In genomic region chr1:156435551-156436318, GRCh38 we compare ENCODE assay signal across 8 cellular contexts.
DNase-seq lines count a peak whose midpoint lies in the region; ATAC-seq and TF ChIP-seq lines count a peak whose summit lies in the region.

No MANE protein-coding gene starts in this region.

- TF ChIP-seq EP300 in gastroesophageal sphincter (IDR thresholded peaks at IDR 0.05): no peak

- H3K9me3 ChIP-seq in cardiac muscle cell (ENCODE audit: low read depth) (no peaks in the 10 kb centered on the region), mucosa of descending colon (no peaks in the 10 kb centered on the region), aorta (ENCODE audit: control insufficient read depth, low read length) (no peaks in the 10 kb centered on the region), gastroesophageal sphincter (no peaks in the 10 kb centered on the region)

- H3K4me3 ChIP-seq in cardiac muscle cell: peak overlapping the region; percentile 18
- no peak overlapping the region for H3K4me3 ChIP-seq in mucosa of descending colon
- peak overlapping the region; percentile 31 to 39 for H3K4me3 ChIP-seq in aorta (ENCODE audit: low read length in 2 of 2)
- peak overlapping the region in 1 of 2 donors; percentile 46 for H3K4me3 ChIP-seq in gastroesophageal sphincter

- DNase-seq in cardiac muscle cell (ENCODE audit: low read depth in 1 of 2, low spot score in 1 of 2) (peak; percentile 25 to 38), cardiac septum (ENCODE audit: low spot score) (no peak), caudate nucleus (lab: John Stamatoyannopoulos, UW) (no peak), mucosa of descending colon (no peak), aorta (no peak), NCI-H1092 (lab: John Stamatoyannopoulos, UW) (no peak)

- TF ChIP-seq CTCF in cardiac muscle cell (IDR thresholded peaks at IDR 0.05; ENCODE audit: low read depth, low read length) (no peak), mucosa of descending colon (IDR thresholded peaks at IDR 0.05) (no peak), gastroesophageal sphincter (IDR thresholded peaks at IDR 0.05) (peak in 1 of 4 experiments; percentile 7)

- H3K4me1 ChIP-seq in cardiac muscle cell (ENCODE audit: low read depth) (peaks cover 31% of the 10 kb centered on the region), mucosa of descending colon (ENCODE audit: low read depth) (peaks cover 16% of the 10 kb centered on the region), aorta (ENCODE audit: control insufficient read depth in 1 of 2, insufficient read depth in 2 of 2, low read length in 2 of 2) (no peaks in the 10 kb centered on the region), gastroesophageal sphincter (peaks cover 0 to 24% (median 6%) of the 10 kb centered on the region in 3 donors)

- H3K36me3 ChIP-seq in cardiac muscle cell: no peaks in the 10 kb centered on the region
- H3K36me3 ChIP-seq in mucosa of descending colon (ENCODE audit: low read depth): no peaks in the 10 kb centered on the region
- H3K36me3 ChIP-seq in aorta (ENCODE audit: control insufficient read depth in 1 of 2, insufficient read depth in 2 of 2, low read length in 1 of 2): no peaks in the 10 kb centered on the region
- H3K36me3 ChIP-seq in gastroesophageal sphincter: no peaks in the 10 kb centered on the region

- WGBS in aorta, 2 donors: 6 to 9% methylated on average over 75 to 84 of the region's 84 CpGs
- WGBS in gastroesophageal sphincter (ENCODE audit: low coverage in 1 of 2), 2 donors: 1 to 3% methylated on average over 18 to 26 of the region's 84 CpGs

- H3K27ac ChIP-seq in cardiac muscle cell (no peak overlapping the region), caudate nucleus (ENCODE audit: low read depth, low read length) (peak overlapping the region; percentile 78), aorta (ENCODE audit: low read depth in 1 of 2, low read length in 2 of 2) (no peak overlapping the region), gastroesophageal sphincter (no peak overlapping the region)

- no peak for TF ChIP-seq POLR2A in gastroesophageal sphincter (IDR thresholded peaks at IDR 0.05)

- ATAC-seq in mucosa of descending colon (peak; percentile 30), aorta (ENCODE audit: low FRiP score) (no peak), GM18861 (IDR thresholded peaks at IDR 0.05; ENCODE audit: unreplicated experiment) (no peak), gastroesophageal sphincter (no peak)

- intact Hi-C loops in cardiac septum (cut with DNase I) (no loop called here), mucosa of descending colon (cut with DNase I, micrococcal nuclease) (no loop called here), aorta (cut with DNase I) (no loop called here)

- H3K27me3 ChIP-seq in cardiac muscle cell (peaks cover 100% of the 10 kb centered on the region), aorta (ENCODE audit: control insufficient read depth in 1 of 2, insufficient read depth in 2 of 2, low read length in 1 of 2) (peaks cover 0 to 2% of the 10 kb centered on the region in 2 donors), gastroesophageal sphincter (peaks cover 100% of the 10 kb centered on the region)

Comparison
In these comparisons a context has a peak if more than half of its experiments do, and no peak if none do; other contexts are left out.
1. DNase-seq: peak in cardiac muscle cell (2 of 2); none in cardiac septum (single experiment), caudate nucleus (0 of 61), mucosa of descending colon (0 of 3), aorta (0 of 2) and NCI-H1092 (single experiment).